ENCODE assay signal across 8 cellular contexts in genomic region chr5:173327084-173327947, GRCh38. TPM values are rescaled to one million over a fixed set of nuclear protein-coding genes. Genes with fewer than 3 reads are reported as not detected.
DNase-seq lines count a peak whose midpoint lies in the region; ATAC-seq and TF ChIP-seq lines count a peak whose summit lies in the region.

No MANE protein-coding gene starts in this region.

- peak; percentile 12 for DNase-seq in GOT3 (lab: John Stamatoyannopoulos, UW)
- DNase-seq in RPMI8226: peak; percentile 45
- DNase-seq in fibroblast of lung (ENCODE audit: low read depth in 2 of 2): peak; percentile 48 to 70
- no peak for DNase-seq in retinal pigment epithelial cell (ENCODE audit: low read depth)
- no peak for DNase-seq in NCI-H1930 (lab: John Stamatoyannopoulos, UW)

- no peaks in the 10 kb centered on the region for H4K20me1 ChIP-seq in fibroblast of lung (ENCODE audit: control insufficient read depth, extremely low read depth, insufficient read depth, low read length)

- TF ChIP-seq CTCF in fibroblast of lung (conservative IDR thresholded peaks at IDR 0.05 in 1 of 2, IDR thresholded peaks at IDR 0.05 in 1 of 2; ENCODE audit: low read depth in 1 of 2, low read length in 2 of 2) (no peak), retinal pigment epithelial cell (conservative IDR thresholded peaks at IDR 0.05; ENCODE audit: low read depth, low read length) (no peak)

- H3K79me2 ChIP-seq in fibroblast of lung (ENCODE audit: control insufficient read depth, insufficient read depth, low read length): peaks cover 37% of the 10 kb centered on the region

- no peaks in the 10 kb centered on the region for H3K9me3 ChIP-seq in fibroblast of lung (ENCODE audit: control insufficient read depth, insufficient read depth, low read depth, low read length)

- H3K4me3 ChIP-seq in fibroblast of lung (replicated peaks in 1 of 4; ENCODE audit: control extremely low read depth in 1 of 4, insufficient read depth in 1 of 4, low read depth in 3 of 4, low read length in 4 of 4) (peak overlapping the region; percentile 49 to 79 (median 64)), retinal pigment epithelial cell (ENCODE audit: low read length) (peak overlapping the region; percentile 84)

- no peak for ATAC-seq in HG03108 (IDR thresholded peaks at IDR 0.05; ENCODE audit: unreplicated experiment)
- ATAC-seq in HG02840 (IDR thresholded peaks at IDR 0.05; ENCODE audit: low FRiP score, unreplicated experiment): no peak
- ATAC-seq in GM18858 (IDR thresholded peaks at IDR 0.05; ENCODE audit: unreplicated experiment): no peak

- H3K4me1 ChIP-seq in fibroblast of lung (ENCODE audit: control insufficient read depth, extremely low read depth, insufficient read depth, low read length): peaks cover 28% of the 10 kb centered on the region

- H3K9ac ChIP-seq in fibroblast of lung (ENCODE audit: insufficient read depth, low read length): peak overlapping the region; percentile 62

- no peaks in the 10 kb centered on the region for H3K27me3 ChIP-seq in fibroblast of lung (ENCODE audit: control insufficient read depth, insufficient read depth, low read length)

- H3K27ac ChIP-seq in fibroblast of lung (ENCODE audit: insufficient read depth, low read length): peak overlapping the region; percentile 82

- peaks cover 7% of the 10 kb centered on the region for H3K36me3 ChIP-seq in fibroblast of lung (ENCODE audit: control insufficient read depth, insufficient read depth, low read length)

- H3K4me2 ChIP-seq in fibroblast of lung (ENCODE audit: extremely low read depth, insufficient read depth, low read length): peak overlapping the region; percentile 94

- H2AFZ ChIP-seq in fibroblast of lung (ENCODE audit: low read length): no peak overlapping the region

RNA-seq across cellular contexts. Expression of gene STC2, which starts 0.9 kb away (rescaled TPM):
- 110 and 299 TPM in 2 replicates for total RNA-seq in fibroblast of lung
- polyA plus RNA-seq in fibroblast of lung: 93.9 and 112 TPM in 2 replicates
- 107 and 115 TPM in 2 replicates for polyA plus RNA-seq in fibroblast of lung (2012)
- 24.9 and 28.7 TPM in 2 replicates for polyA minus RNA-seq in fibroblast of lung (ENCODE audit: low replicate concordance)

Comparison
In these comparisons a context has a peak if more than half of its experiments do, and no peak if none do; other contexts are left out.
1. DNase-seq: peak in GOT3 (single experiment), RPMI8226 (single experiment) and fibroblast of lung (2 of 2); none in retinal pigment epithelial cell (single experiment) and NCI-H1930 (0 of 2).